8 cellular contexts compared by ENCODE assay signal in genomic region chr10:102540023-102540422, GRCh38. TPM values are rescaled to one million over a fixed set of nuclear protein-coding genes. Genes with fewer than 3 reads are reported as not detected.
DNase-seq lines count a peak whose midpoint lies in the region; ATAC-seq and TF ChIP-seq lines count a peak whose summit lies in the region.

No MANE protein-coding gene starts in this region.

- no peaks in the 10 kb centered on the region for H3K27me3 ChIP-seq in heart right ventricle
- H3K27me3 ChIP-seq in right atrium auricular region = no peaks in the 10 kb centered on the region
- no peaks in the 10 kb centered on the region for H3K27me3 ChIP-seq in mesenchymal stem cell (ENCODE audit: control insufficient read depth in 1 of 2, insufficient read depth in 1 of 2, low read length in 2 of 2)

- no peaks in the 10 kb centered on the region for H3K27me3 Mint-ChIP-seq in activated CD8-positive, alpha-beta T cell treated with anti-CD3 and anti-CD28 coated beads for 36 hours

- H3K23ac ChIP-seq in mesenchymal stem cell (ENCODE audit: low read length in 2 of 2) = no peak overlapping the region

- CTCF ChIA-PET in activated CD8-positive, alpha-beta T cell treated with anti-CD3 and anti-CD28 coated beads for 36 hours (lab: Charles Lee) = interaction anchor here (1.0 to 1.5 kb wide), 4 partner anchors 10 to 44 kb away, joined by 3 to 8 read pairs (median 4); partner anchors contain the start of gene SUFU

- WGBS in heart right ventricle, 2 donors = 70 to 83% methylated on average over 1 of the region's 1 CpG
- 88% methylated on average over 1 of the region's 1 CpG for WGBS in mesenchymal stem cell

- peak in 5 of 9 donors; percentile 7 to 35 (median 26) for TF ChIP-seq CTCF in heart right ventricle (IDR thresholded peaks at IDR 0.05)
- peak in 1 of 2 donors; percentile 41 for TF ChIP-seq CTCF in right atrium auricular region (IDR thresholded peaks at IDR 0.05)
- peak; percentile 46 for TF ChIP-seq CTCF in activated CD8-positive, alpha-beta T cell treated with anti-CD3 and anti-CD28 coated beads for 36 hours (IDR thresholded peaks at IDR 0.05)

- H3K27ac ChIP-seq in heart right ventricle (no peak overlapping the region), right atrium auricular region (no peak overlapping the region), mesenchymal stem cell (ENCODE audit: low read length, poor library complexity, severe bottlenecking) (peak overlapping the region; percentile 10)

- H3K79me1 ChIP-seq in mesenchymal stem cell (replicated peaks; ENCODE audit: low read length, poor library complexity, severe bottlenecking) = peaks cover 11% of the 10 kb centered on the region

- peaks cover 21% of the 10 kb centered on the region for H3K4me1 Mint-ChIP-seq in activated CD8-positive, alpha-beta T cell treated with anti-CD3 and anti-CD28 coated beads for 36 hours (ENCODE audit: low read depth)

- no peak overlapping the region for H2BK15ac ChIP-seq in mesenchymal stem cell (ENCODE audit: low read depth, poor library complexity, severe bottlenecking)

- H2AK5ac ChIP-seq in mesenchymal stem cell (ENCODE audit: low read length, severe bottlenecking) = no peak overlapping the region

- no peaks in the 10 kb centered on the region for H3K36me3 Mint-ChIP-seq in activated CD8-positive, alpha-beta T cell treated with anti-CD3 and anti-CD28 coated beads for 36 hours (ENCODE audit: low read depth)

- H2BK12ac ChIP-seq in mesenchymal stem cell (ENCODE audit: low read length in 2 of 2) = no peak overlapping the region

- H3K36me3 ChIP-seq in heart right ventricle = no peaks in the 10 kb centered on the region
- H3K36me3 ChIP-seq in right atrium auricular region = no peaks in the 10 kb centered on the region
- peaks cover 3 to 9% of the 10 kb centered on the region in 2 experiments for H3K36me3 ChIP-seq in mesenchymal stem cell (ENCODE audit: control insufficient read depth in 1 of 2, insufficient read depth in 2 of 2, low read depth in 1 of 2, low read length in 2 of 2)

- H3K9me3 ChIP-seq in heart right ventricle = no peaks in the 10 kb centered on the region
- no peaks in the 10 kb centered on the region for H3K9me3 ChIP-seq in right atrium auricular region
- no peaks in the 10 kb centered on the region for H3K9me3 ChIP-seq in mesenchymal stem cell (ENCODE audit: control insufficient read depth, low read length)

- H3K4me3 Mint-ChIP-seq in activated CD8-positive, alpha-beta T cell treated with anti-CD3 and anti-CD28 coated beads for 36 hours = no peak overlapping the region

- H3K4me3 ChIP-seq in heart right ventricle = no peak overlapping the region
- H3K4me3 ChIP-seq in right atrium auricular region = no peak overlapping the region
- H3K4me3 ChIP-seq in mesenchymal stem cell (ENCODE audit: insufficient read depth in 1 of 2, low read depth in 1 of 2, low read length in 2 of 2) = no peak overlapping the region

- no peak for ATAC-seq in heart right ventricle
- peak; percentile 69 for ATAC-seq in HG03159 (IDR thresholded peaks at IDR 0.05; ENCODE audit: unreplicated experiment)
- peak; percentile 96 for ATAC-seq in activated CD8-positive, alpha-beta T cell treated with anti-CD3 and anti-CD28 coated beads for 36 hours

- no peak overlapping the region for H2AFZ ChIP-seq in mesenchymal stem cell (ENCODE audit: low read depth, low read length)

- H3K18ac ChIP-seq in mesenchymal stem cell (ENCODE audit: low read depth in 1 of 2, low read length in 2 of 2) = no peak overlapping the region

- POLR2A ChIA-PET in activated CD8-positive, alpha-beta T cell treated with anti-CD3 and anti-CD28 coated beads for 36 hours (lab: Charles Lee) = no interaction called here

- no peak overlapping the region for H4K91ac ChIP-seq in mesenchymal stem cell (ENCODE audit: low read length)

- no peak overlapping the region for H3K4ac ChIP-seq in mesenchymal stem cell (ENCODE audit: low read depth in 1 of 2, low read length in 2 of 2)

- no peak overlapping the region for H2BK120ac ChIP-seq in mesenchymal stem cell (ENCODE audit: low read depth, low read length)

- intact Hi-C loops in heart right ventricle (cut with DNase I) = no loop called here
- intact Hi-C loops in activated CD8-positive, alpha-beta T cell treated with anti-CD3 and anti-CD28 coated beads for 36 hours (cut with micrococcal nuclease) = no loop called here

- no peaks in the 10 kb centered on the region for H3K9me3 Mint-ChIP-seq in activated CD8-positive, alpha-beta T cell treated with anti-CD3 and anti-CD28 coated beads for 36 hours

- H3K27ac Mint-ChIP-seq in activated CD8-positive, alpha-beta T cell treated with anti-CD3 and anti-CD28 coated beads for 36 hours = no peak overlapping the region

- no peak overlapping the region for H3K9ac ChIP-seq in mesenchymal stem cell (ENCODE audit: low read length)

- H4K8ac ChIP-seq in mesenchymal stem cell (ENCODE audit: low read length) = no peak overlapping the region

- H3K4me1 ChIP-seq in heart right ventricle = peaks cover 0 to 7% (median 0%) of the 10 kb centered on the region in 9 donors
- no peaks in the 10 kb centered on the region for H3K4me1 ChIP-seq in right atrium auricular region
- H3K4me1 ChIP-seq in mesenchymal stem cell (ENCODE audit: control insufficient read depth, insufficient read depth, low read depth, low read length) = peaks cover 6% of the 10 kb centered on the region

- no peak overlapping the region for H2BK5ac ChIP-seq in mesenchymal stem cell (ENCODE audit: low read depth, low read length, poor library complexity, severe bottlenecking)

- no peak overlapping the region for H3K4me2 ChIP-seq in mesenchymal stem cell (ENCODE audit: low read length, poor library complexity, severe bottlenecking)

- no peak overlapping the region for H3K14ac ChIP-seq in mesenchymal stem cell (ENCODE audit: low read length in 2 of 2)

- DNase-seq in heart right ventricle (no peak), right atrium auricular region (ENCODE audit: low spot score) (no peak), mesenchymal stem cell (peak; percentile 23), NCI-H2227 treated with DMSO at 0.1 percent for 48 hours (lab: John Stamatoyannopoulos, UW) (no peak), NCI-H2107 (lab: John Stamatoyannopoulos, UW) (no peak)
- DNase-seq in activated CD8-positive, alpha-beta T cell treated with anti-CD3 and anti-CD28 coated beads for 36 hours = peak; percentile 39
- DNase-seq in effector CD4-positive, alpha-beta T cell = no peak

RNA-seq across cellular contexts. Expression of gene SUFU, which starts 36.3 kb away (rescaled TPM):
- total RNA-seq in heart right ventricle (10 to 100 TPM in 1 of 10 donors, 1 to 10 TPM in 9; 5.7 to 10.1 (median 7.5) TPM), right atrium auricular region (1 to 10 TPM; 4.9 to 6.4 TPM)
- polyA plus RNA-seq in heart right ventricle = 1 to 10 TPM; 3.3 to 4.9 TPM
- 1 to 10 TPM; 8.5 to 8.8 TPM for total RNA-seq in activated CD8-positive, alpha-beta T cell treated with anti-CD3 and anti-CD28 coated beads for 36 hours
- 11.6 TPM for polyA plus RNA-seq in mesenchymal stem cell (2013, experiment 1 of 2)
- 11.5 TPM for polyA plus RNA-seq in mesenchymal stem cell (2013, experiment 2 of 2)

RNA-seq across cellular contexts. Expression of gene ACTR1A, which starts 37.5 kb away (rescaled TPM):
- total RNA-seq in heart right ventricle (100 to 1,000 TPM in 8 of 10 donors, 10 to 100 TPM in 2; 90.1 to 138 (median 110) TPM), right atrium auricular region (100 to 1,000 TPM; 107 to 124 TPM)
- polyA plus RNA-seq in heart right ventricle = 100 to 1,000 TPM; 102 to 113 TPM
- 10 to 100 TPM; 47.1 to 51.3 TPM for total RNA-seq in activated CD8-positive, alpha-beta T cell treated with anti-CD3 and anti-CD28 coated beads for 36 hours
- polyA plus RNA-seq in mesenchymal stem cell (2013, experiment 1 of 2) = 87.9 TPM
- polyA plus RNA-seq in mesenchymal stem cell (2013, experiment 2 of 2) = 88.7 TPM

Comparison
In these comparisons a context has a peak if more than half of its experiments do, and no peak if none do; other contexts are left out.
1. ATAC-seq: peak in HG03159 (single experiment) and activated CD8-positive, alpha-beta T cell treated with anti-CD3 and anti-CD28 coated beads for 36 hours (single experiment); none in heart right ventricle (0 of 8).
2. DNase-seq: peak in activated CD8-positive, alpha-beta T cell treated with anti-CD3 and anti-CD28 coated beads for 36 hours (single experiment) and mesenchymal stem cell (single experiment); none in heart right ventricle (0 of 2), right atrium auricular region (single experiment), effector CD4-positive, alpha-beta T cell (single experiment), NCI-H2227 treated with DMSO at 0.1 percent for 48 hours (single experiment) and NCI-H2107 (single experiment).